In the genomic region with DNA sequence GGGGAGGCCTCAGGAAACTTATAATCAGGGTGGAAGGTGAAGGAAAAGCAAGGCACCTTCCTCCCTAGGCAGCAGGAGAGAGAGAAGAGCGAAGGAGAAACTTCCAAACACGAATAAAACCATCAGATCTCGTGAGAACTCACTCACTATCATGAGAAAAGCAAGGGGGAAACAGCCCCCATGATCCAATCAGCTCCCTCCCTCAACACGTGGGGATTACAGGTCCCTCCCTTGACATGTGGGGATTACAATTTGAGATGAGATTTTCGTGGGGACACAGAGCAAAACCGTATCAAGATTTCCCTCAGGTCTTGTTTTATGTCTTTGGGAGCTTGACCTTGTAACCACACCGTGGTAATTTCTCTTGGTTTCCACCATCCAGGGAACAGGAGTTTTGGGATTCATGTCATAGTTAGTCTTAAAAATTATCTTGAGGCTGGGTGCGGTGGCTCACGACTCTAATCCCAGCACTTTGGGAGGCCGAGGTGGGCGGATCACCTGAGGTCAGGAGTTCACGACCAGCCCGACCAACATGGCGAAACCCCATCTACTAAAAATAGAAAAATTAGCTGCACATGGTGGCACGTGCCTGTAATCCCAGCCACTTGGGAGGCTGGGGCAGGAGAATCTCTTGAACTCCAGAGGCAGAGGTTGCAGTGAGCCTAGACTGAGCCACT, we compare ENCODE assay signal across 1 cellular context.
TF ChIP-seq lines count a peak whose summit lies in the region.

No MANE protein-coding gene starts in this region.

TF ChIP-seq in K562, 482 proteins besides CTCF, POLR2A, EP300 and RAD21 (continued from another document and continues in another):
- TF ChIP-seq, protein P1, sequence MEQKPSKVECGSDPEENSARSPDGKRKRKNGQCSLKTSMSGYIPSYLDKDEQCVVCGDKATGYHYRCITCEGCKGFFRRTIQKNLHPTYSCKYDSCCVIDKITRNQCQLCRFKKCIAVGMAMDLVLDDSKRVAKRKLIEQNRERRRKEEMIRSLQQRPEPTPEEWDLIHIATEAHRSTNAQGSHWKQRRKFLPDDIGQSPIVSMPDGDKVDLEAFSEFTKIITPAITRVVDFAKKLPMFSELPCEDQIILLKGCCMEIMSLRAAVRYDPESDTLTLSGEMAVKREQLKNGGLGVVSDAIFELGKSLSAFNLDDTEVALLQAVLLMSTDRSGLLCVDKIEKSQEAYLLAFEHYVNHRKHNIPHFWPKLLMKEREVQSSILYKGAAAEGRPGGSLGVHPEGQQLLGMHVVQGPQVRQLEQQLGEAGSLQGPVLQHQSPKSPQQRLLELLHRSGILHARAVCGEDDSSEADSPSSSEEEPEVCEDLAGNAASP (IDR thresholded peaks at IDR 0.05) = no peak
- TF ChIP-seq HDAC6 (IDR thresholded peaks at IDR 0.05; ENCODE audit: low read depth, low read length) (no peak), IFI16 (CRISPR knock-in tag; IDR thresholded peaks at IDR 0.05) (no peak), ZNF717 (CRISPR knock-in tag; IDR thresholded peaks at IDR 0.05) (no peak), ZNF311 (CRISPR knock-in tag; IDR thresholded peaks at IDR 0.05) (no peak), KAT7 (CRISPR knock-in tag; IDR thresholded peaks at IDR 0.05; ENCODE audit: borderline replicate concordance) (0 out of 2 replicates have a peak, but pooled peaks have one; percentile 45), DMBX1 (CRISPR knock-in tag; IDR thresholded peaks at IDR 0.05; ENCODE audit: borderline replicate concordance) (0 out of 2 replicates have a peak, but pooled peaks have one; percentile 48), ZNF239 (CRISPR knock-in tag; IDR thresholded peaks at IDR 0.05) (no peak), PTRF (tag; IDR thresholded peaks at IDR 0.05) (0 out of 2 replicates have a peak, but pooled peaks have one; percentile 53), FOSL1 (tag; conservative IDR thresholded peaks at IDR 0.05) (no peak), TRIM24 (IDR thresholded peaks at IDR 0.05) (peak in 1 of 2 experiments; percentile 29; a peak in 1 of 4 replicates), CREM (IDR thresholded peaks at IDR 0.05; ENCODE audit: low read depth) (no peak), CEBPG (CRISPR knock-in tag; IDR thresholded peaks at IDR 0.05) (no peak; the same call in 1 of the 2 replicates), CEBPG (tag; conservative IDR thresholded peaks at IDR 0.05 in 1 of 2, IDR thresholded peaks at IDR 0.05 in 1 of 2) (no peak), L3MBTL2 (IDR thresholded peaks at IDR 0.05) (peak; percentile 91), ZKSCAN8 (CRISPR knock-in tag; IDR thresholded peaks at IDR 0.05) (no peak), LARP7 (IDR thresholded peaks at IDR 0.05) (no peak), FOXJ2 (tag; IDR thresholded peaks at IDR 0.05) (no peak), CTBP1 (IDR thresholded peaks at IDR 0.05; ENCODE audit: borderline replicate concordance) (no peak), LEF1 (IDR thresholded peaks at IDR 0.05) (0 out of 2 replicates have a peak, but pooled peaks have one; percentile 13), GTF2F1 (IDR thresholded peaks at IDR 0.05; ENCODE audit: low read depth, low read length) (no peak), CHD2 (IDR thresholded peaks at IDR 0.05; ENCODE audit: low read depth, low read length) (peak; percentile 87), ZNF217 (CRISPR knock-in tag; IDR thresholded peaks at IDR 0.05) (no peak), EP400 (IDR thresholded peaks at IDR 0.05) (peak; percentile 51; the same call in 1 of the 2 replicates), COPS2 (conservative IDR thresholded peaks at IDR 0.05) (no peak), NFE2L1 (tag; IDR thresholded peaks at IDR 0.05; ENCODE audit: borderline replicate concordance, low read depth) (no peak), CC2D1A (IDR thresholded peaks at IDR 0.05) (no peak), BHLHE40 (IDR thresholded peaks at IDR 0.05; ENCODE audit: low read length) (peak; percentile 71), NR2C1 (IDR thresholded peaks at IDR 0.05) (peak; percentile 71), NR2C1 (tag; IDR thresholded peaks at IDR 0.05) (peak; percentile 63), CBX5 (IDR thresholded peaks at IDR 0.05; ENCODE audit: borderline replicate concordance, low read depth) (no peak), MAFK (IDR thresholded peaks at IDR 0.05; ENCODE audit: low read length) (no peak), ARNT (IDR thresholded peaks at IDR 0.05) (no peak), MTA2 (IDR thresholded peaks at IDR 0.05; ENCODE audit: low read depth) (no peak), ILF3 (IDR thresholded peaks at IDR 0.05; ENCODE audit: borderline replicate concordance) (no peak), EWSR1 (IDR thresholded peaks at IDR 0.05; ENCODE audit: borderline replicate concordance, low read depth, partially characterized antibody) (no peak), NCOR1 (IDR thresholded peaks at IDR 0.05) (peak; percentile 23; the same call in 1 of the 2 replicates), CXXC5 (CRISPR knock-in tag; IDR thresholded peaks at IDR 0.05) (peak; percentile 50), DDX20 (tag; IDR thresholded peaks at IDR 0.05; ENCODE audit: low read depth) (no peak), MYBL2 (IDR thresholded peaks at IDR 0.05; ENCODE audit: low read depth) (no peak), MYBL2 (CRISPR knock-in tag; IDR thresholded peaks at IDR 0.05; ENCODE audit: borderline replicate concordance) (no peak), RHOXF2B (CRISPR knock-in tag; conservative IDR thresholded peaks at IDR 0.05) (no peak), PRPF4 (IDR thresholded peaks at IDR 0.05; ENCODE audit: insufficient read depth, low read depth, low read length, poor library complexity, severe bottlenecking) (no peak), NR2F6 (CRISPR knock-in tag; IDR thresholded peaks at IDR 0.05) (no peak), SRSF1 (IDR thresholded peaks at IDR 0.05; ENCODE audit: low read depth, low read length) (no peak), ZSCAN32 (CRISPR knock-in tag; IDR thresholded peaks at IDR 0.05) (no peak), RFX1 (IDR thresholded peaks at IDR 0.05) (no peak), ELF4 (CRISPR knock-in tag; IDR thresholded peaks at IDR 0.05) (no peak), CBX2 (IDR thresholded peaks at IDR 0.05; ENCODE audit: insufficient read depth, low read length, poor library complexity, severe bottlenecking) (no peak)
- TF ChIP-seq, protein P2, sequence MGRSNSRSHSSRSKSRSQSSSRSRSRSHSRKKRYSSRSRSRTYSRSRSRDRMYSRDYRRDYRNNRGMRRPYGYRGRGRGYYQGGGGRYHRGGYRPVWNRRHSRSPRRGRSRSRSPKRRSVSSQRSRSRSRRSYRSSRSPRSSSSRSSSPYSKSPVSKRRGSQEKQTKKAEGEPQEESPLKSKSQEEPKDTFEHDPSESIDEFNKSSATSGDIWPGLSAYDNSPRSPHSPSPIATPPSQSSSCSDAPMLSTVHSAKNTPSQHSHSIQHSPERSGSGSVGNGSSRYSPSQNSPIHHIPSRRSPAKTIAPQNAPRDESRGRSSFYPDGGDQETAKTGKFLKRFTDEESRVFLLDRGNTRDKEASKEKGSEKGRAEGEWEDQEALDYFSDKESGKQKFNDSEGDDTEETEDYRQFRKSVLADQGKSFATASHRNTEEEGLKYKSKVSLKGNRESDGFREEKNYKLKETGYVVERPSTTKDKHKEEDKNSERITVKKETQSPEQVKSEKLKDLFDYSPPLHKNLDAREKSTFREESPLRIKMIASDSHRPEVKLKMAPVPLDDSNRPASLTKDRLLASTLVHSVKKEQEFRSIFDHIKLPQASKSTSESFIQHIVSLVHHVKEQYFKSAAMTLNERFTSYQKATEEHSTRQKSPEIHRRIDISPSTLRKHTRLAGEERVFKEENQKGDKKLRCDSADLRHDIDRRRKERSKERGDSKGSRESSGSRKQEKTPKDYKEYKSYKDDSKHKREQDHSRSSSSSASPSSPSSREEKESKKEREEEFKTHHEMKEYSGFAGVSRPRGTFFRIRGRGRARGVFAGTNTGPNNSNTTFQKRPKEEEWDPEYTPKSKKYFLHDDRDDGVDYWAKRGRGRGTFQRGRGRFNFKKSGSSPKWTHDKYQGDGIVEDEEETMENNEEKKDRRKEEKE (IDR thresholded peaks at IDR 0.05; ENCODE audit: borderline replicate concordance in 1 of 2, control insufficient read depth in 1 of 2, low read depth in 2 of 2, low read length in 1 of 2) = no peak
- TF ChIP-seq, protein P3, sequence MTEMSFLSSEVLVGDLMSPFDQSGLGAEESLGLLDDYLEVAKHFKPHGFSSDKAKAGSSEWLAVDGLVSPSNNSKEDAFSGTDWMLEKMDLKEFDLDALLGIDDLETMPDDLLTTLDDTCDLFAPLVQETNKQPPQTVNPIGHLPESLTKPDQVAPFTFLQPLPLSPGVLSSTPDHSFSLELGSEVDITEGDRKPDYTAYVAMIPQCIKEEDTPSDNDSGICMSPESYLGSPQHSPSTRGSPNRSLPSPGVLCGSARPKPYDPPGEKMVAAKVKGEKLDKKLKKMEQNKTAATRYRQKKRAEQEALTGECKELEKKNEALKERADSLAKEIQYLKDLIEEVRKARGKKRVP (CRISPR knock-in tag; IDR thresholded peaks at IDR 0.05) = no peak
- TF ChIP-seq, protein P4, sequence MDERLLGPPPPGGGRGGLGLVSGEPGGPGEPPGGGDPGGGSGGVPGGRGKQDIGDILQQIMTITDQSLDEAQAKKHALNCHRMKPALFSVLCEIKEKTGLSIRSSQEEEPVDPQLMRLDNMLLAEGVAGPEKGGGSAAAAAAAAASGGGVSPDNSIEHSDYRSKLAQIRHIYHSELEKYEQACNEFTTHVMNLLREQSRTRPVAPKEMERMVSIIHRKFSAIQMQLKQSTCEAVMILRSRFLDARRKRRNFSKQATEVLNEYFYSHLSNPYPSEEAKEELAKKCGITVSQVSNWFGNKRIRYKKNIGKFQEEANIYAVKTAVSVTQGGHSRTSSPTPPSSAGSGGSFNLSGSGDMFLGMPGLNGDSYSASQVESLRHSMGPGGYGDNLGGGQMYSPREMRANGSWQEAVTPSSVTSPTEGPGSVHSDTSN (CRISPR knock-in tag; IDR thresholded peaks at IDR 0.05; ENCODE audit: low read depth) = no peak
- TF ChIP-seq, protein P4 (tag; conservative IDR thresholded peaks at IDR 0.05; ENCODE audit: low read depth) = no peak
- TF ChIP-seq, protein P5, sequence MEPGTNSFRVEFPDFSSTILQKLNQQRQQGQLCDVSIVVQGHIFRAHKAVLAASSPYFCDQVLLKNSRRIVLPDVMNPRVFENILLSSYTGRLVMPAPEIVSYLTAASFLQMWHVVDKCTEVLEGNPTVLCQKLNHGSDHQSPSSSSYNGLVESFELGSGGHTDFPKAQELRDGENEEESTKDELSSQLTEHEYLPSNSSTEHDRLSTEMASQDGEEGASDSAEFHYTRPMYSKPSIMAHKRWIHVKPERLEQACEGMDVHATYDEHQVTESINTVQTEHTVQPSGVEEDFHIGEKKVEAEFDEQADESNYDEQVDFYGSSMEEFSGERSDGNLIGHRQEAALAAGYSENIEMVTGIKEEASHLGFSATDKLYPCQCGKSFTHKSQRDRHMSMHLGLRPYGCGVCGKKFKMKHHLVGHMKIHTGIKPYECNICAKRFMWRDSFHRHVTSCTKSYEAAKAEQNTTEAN (CRISPR knock-in tag; IDR thresholded peaks at IDR 0.05) = no peak
- TF ChIP-seq, protein P6, sequence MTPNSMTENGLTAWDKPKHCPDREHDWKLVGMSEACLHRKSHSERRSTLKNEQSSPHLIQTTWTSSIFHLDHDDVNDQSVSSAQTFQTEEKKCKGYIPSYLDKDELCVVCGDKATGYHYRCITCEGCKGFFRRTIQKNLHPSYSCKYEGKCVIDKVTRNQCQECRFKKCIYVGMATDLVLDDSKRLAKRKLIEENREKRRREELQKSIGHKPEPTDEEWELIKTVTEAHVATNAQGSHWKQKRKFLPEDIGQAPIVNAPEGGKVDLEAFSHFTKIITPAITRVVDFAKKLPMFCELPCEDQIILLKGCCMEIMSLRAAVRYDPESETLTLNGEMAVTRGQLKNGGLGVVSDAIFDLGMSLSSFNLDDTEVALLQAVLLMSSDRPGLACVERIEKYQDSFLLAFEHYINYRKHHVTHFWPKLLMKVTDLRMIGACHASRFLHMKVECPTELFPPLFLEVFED (CRISPR knock-in tag; conservative IDR thresholded peaks at IDR 0.05) = no peak
- TF ChIP-seq, protein P7, sequence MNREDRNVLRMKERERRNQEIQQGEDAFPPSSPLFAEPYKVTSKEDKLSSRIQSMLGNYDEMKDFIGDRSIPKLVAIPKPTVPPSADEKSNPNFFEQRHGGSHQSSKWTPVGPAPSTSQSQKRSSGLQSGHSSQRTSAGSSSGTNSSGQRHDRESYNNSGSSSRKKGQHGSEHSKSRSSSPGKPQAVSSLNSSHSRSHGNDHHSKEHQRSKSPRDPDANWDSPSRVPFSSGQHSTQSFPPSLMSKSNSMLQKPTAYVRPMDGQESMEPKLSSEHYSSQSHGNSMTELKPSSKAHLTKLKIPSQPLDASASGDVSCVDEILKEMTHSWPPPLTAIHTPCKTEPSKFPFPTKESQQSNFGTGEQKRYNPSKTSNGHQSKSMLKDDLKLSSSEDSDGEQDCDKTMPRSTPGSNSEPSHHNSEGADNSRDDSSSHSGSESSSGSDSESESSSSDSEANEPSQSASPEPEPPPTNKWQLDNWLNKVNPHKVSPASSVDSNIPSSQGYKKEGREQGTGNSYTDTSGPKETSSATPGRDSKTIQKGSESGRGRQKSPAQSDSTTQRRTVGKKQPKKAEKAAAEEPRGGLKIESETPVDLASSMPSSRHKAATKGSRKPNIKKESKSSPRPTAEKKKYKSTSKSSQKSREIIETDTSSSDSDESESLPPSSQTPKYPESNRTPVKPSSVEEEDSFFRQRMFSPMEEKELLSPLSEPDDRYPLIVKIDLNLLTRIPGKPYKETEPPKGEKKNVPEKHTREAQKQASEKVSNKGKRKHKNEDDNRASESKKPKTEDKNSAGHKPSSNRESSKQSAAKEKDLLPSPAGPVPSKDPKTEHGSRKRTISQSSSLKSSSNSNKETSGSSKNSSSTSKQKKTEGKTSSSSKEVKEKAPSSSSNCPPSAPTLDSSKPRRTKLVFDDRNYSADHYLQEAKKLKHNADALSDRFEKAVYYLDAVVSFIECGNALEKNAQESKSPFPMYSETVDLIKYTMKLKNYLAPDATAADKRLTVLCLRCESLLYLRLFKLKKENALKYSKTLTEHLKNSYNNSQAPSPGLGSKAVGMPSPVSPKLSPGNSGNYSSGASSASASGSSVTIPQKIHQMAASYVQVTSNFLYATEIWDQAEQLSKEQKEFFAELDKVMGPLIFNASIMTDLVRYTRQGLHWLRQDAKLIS (CRISPR knock-in tag; IDR thresholded peaks at IDR 0.05) = no peak
